23 cellular contexts compared by ENCODE assay signal in genomic region chr7:139876622-139877283, GRCh38. TPM values are rescaled to one million over a fixed set of nuclear protein-coding genes. Genes with fewer than 3 reads are reported as not detected.
DNase-seq lines count a peak whose midpoint lies in the region; ATAC-seq and TF ChIP-seq lines count a peak whose summit lies in the region.
"Had no signal": no experiment of that assay in that cellular context is flagged by ENCODE, and none has a peak within 500 bp of the region (broad histone marks: within the 10 kb centered on the region; RNA-seq: fewer than 3 reads in every experiment).

No MANE protein-coding gene starts in this region.

- peaks cover 5% of the 10 kb centered on the region for H3K27me3 Mint-ChIP-seq in activated CD8-positive, alpha-beta memory T cell treated with anti-CD3 and anti-CD28 coated beads, Interleukin-2, amount 10 ng/mL, durations not matched to agents 7 days and 5 days
- H3K27me3 Mint-ChIP-seq: T-helper 17 cell had no signal

- no peak for ATAC-seq in activated CD8-positive, alpha-beta memory T cell treated with anti-CD3 and anti-CD28 coated beads, Interleukin-2, amount 10 ng/mL, durations not matched to agents 7 days and 5 days
- ATAC-seq in SK-N-SH treated with all-trans-retinoic acid at 6 μM for 48 hours (peak; percentile 43; the same call in 2 of the 3 replicates), GM21423 (IDR thresholded peaks at IDR 0.05; ENCODE audit: unreplicated experiment) (no peak), HG03457 (IDR thresholded peaks at IDR 0.05; ENCODE audit: unreplicated experiment) (no peak), GM19395 (IDR thresholded peaks at IDR 0.05; ENCODE audit: unreplicated experiment) (no peak)
- ATAC-seq: esophagus mucosa; stimulated activated naive CD8-positive, alpha-beta T cell treated with anti-CD3 and anti-CD28 coated beads, Interleukin-15, Interleukin-2, amounts not matched to agents 100 U/mL and 50 U/mL, for 24 hours; T-helper 17 cell had no signal

- peaks cover 2% of the 10 kb centered on the region for H3K36me3 Mint-ChIP-seq in activated CD8-positive, alpha-beta memory T cell treated with anti-CD3 and anti-CD28 coated beads, Interleukin-2, amount 10 ng/mL, durations not matched to agents 7 days and 5 days

- peak; percentile 19 for DNase-seq in activated CD8-positive, alpha-beta memory T cell treated with anti-CD3 and anti-CD28 coated beads, Interleukin-2, amount 10 ng/mL, durations not matched to agents 7 days and 5 days
- no peak for DNase-seq in activated CD8-positive, alpha-beta memory T cell treated with anti-CD3 and anti-CD28 coated beads, Interleukin-2, amount 50 U/mL, for 4 hours
- DNase-seq in kidney tubule cell (ENCODE audit: low spot score) (peak; percentile 61), HPDE6-E6E7 (ENCODE audit: extremely low spot score) (no peak)
- DNase-seq: activated CD4-positive, alpha-beta T cell treated with anti-CD3 and anti-CD28 coated beads, Interleukin-2, amount 50 U/mL, for 4 hours; activated CD8-positive, alpha-beta memory T cell treated with anti-CD3 and anti-CD28 coated beads, Interleukin-2, amount 50 U/mL, for 48 hours; activated naive CD4-positive, alpha-beta T cell treated with Interleukin-2 at 50 U/mL for 16 hours; CD4-positive, alpha-beta memory T cell; H9; mammary epithelial cell; NCI-H1105; NCI-H187 treated with DMSO at 0.1 percent for 48 hours; NCI-H510A treated with DMSO at 0.1 percent for 48 hours; stimulated activated naive CD8-positive, alpha-beta T cell treated with anti-CD3 and anti-CD28 coated beads, Interleukin-15, Interleukin-2, amounts not matched to agents 100 U/mL and 50 U/mL, for 24 hours; T-helper 17 cell had no signal

- peaks cover 4% of the 10 kb centered on the region for H3K4me1 Mint-ChIP-seq in activated CD8-positive, alpha-beta memory T cell treated with anti-CD3 and anti-CD28 coated beads, Interleukin-2, amount 10 ng/mL, durations not matched to agents 7 days and 5 days
- H3K4me1 Mint-ChIP-seq: CD4-positive, alpha-beta memory T cell; central memory CD8-positive, alpha-beta T cell; neural crest cell had no signal

- CTCF ChIA-PET in activated CD8-positive, alpha-beta memory T cell treated with anti-CD3 and anti-CD28 coated beads, Interleukin-2, amount 10 ng/mL, durations not matched to agents 7 days and 5 days (lab: Charles Lee): no interaction called here

- no peak overlapping the region for H3K27ac Mint-ChIP-seq in activated CD8-positive, alpha-beta memory T cell treated with anti-CD3 and anti-CD28 coated beads, Interleukin-2, amount 10 ng/mL, durations not matched to agents 7 days and 5 days
- H3K27ac Mint-ChIP-seq: activated T-helper 1 cell treated with anti-CD3 and anti-CD28 coated beads, Interleukin-12 subunit alpha, Interleukin-12 subunit beta, Interleukin-2, Interleukin-4 antibody, amounts not matched to agents 30 ng/mL and 10 ng/mL and 1 ng/mL, durations not matched to agents 14 hours and 24 hours and 36 hours; CD4-positive, alpha-beta memory T cell; H9; T-helper 17 cell had no signal

- no peak overlapping the region for H3K4me3 Mint-ChIP-seq in activated CD8-positive, alpha-beta memory T cell treated with anti-CD3 and anti-CD28 coated beads, Interleukin-2, amount 10 ng/mL, durations not matched to agents 7 days and 5 days
- H3K4me3 Mint-ChIP-seq: activated T-helper 1 cell treated with anti-CD3 and anti-CD28 coated beads, Interleukin-12 subunit alpha, Interleukin-12 subunit beta, Interleukin-2, Interleukin-4 antibody, amounts not matched to agents 30 ng/mL and 10 ng/mL and 1 ng/mL, durations not matched to agents 14 hours and 24 hours and 36 hours; CD4-positive, alpha-beta memory T cell; central memory CD8-positive, alpha-beta T cell; H9; neural crest cell; T-helper 17 cell had no signal

- no peaks in the 10 kb centered on the region for H3K9me3 Mint-ChIP-seq in activated CD8-positive, alpha-beta memory T cell treated with anti-CD3 and anti-CD28 coated beads, Interleukin-2, amount 10 ng/mL, durations not matched to agents 7 days and 5 days (ENCODE audit: low read depth)
- H3K9me3 Mint-ChIP-seq: activated T-helper 1 cell treated with anti-CD3 and anti-CD28 coated beads, Interleukin-12 subunit alpha, Interleukin-12 subunit beta, Interleukin-2, Interleukin-4 antibody, amounts not matched to agents 30 ng/mL and 10 ng/mL and 1 ng/mL, durations not matched to agents 14 hours and 24 hours and 36 hours; central memory CD8-positive, alpha-beta T cell; H9; neural crest cell had no signal

TF ChIP-seq in SK-N-SH treated with all-trans-retinoic acid at 6 μM for 48 hours, 23 proteins besides CTCF, POLR2A, EP300 and RAD21 (continues in another document):
- TF ChIP-seq SNAI2 (CRISPR knock-in tag; IDR thresholded peaks at IDR 0.05): no peak
- no peak for TF ChIP-seq ZNF565 (CRISPR knock-in tag; conservative IDR thresholded peaks at IDR 0.05; ENCODE audit: low read depth)
- TF ChIP-seq BACH2 (CRISPR knock-in tag; IDR thresholded peaks at IDR 0.05; ENCODE audit: borderline replicate concordance): no peak
- no peak for TF ChIP-seq CREB5 (CRISPR knock-in tag; IDR thresholded peaks at IDR 0.05; ENCODE audit: low read depth)
- no peak for TF ChIP-seq TOX (CRISPR knock-in tag; IDR thresholded peaks at IDR 0.05; ENCODE audit: borderline replicate concordance)
- no peak for TF ChIP-seq ZNF70 (CRISPR knock-in tag; IDR thresholded peaks at IDR 0.05)
- TF ChIP-seq POU6F1 (CRISPR knock-in tag; IDR thresholded peaks at IDR 0.05; ENCODE audit: borderline replicate concordance, low read depth): no peak
- no peak for TF ChIP-seq ZFP30 (CRISPR knock-in tag; IDR thresholded peaks at IDR 0.05)
- TF ChIP-seq ZFP3 (CRISPR knock-in tag; IDR thresholded peaks at IDR 0.05): no peak
- TF ChIP-seq ESRRG (CRISPR knock-in tag; IDR thresholded peaks at IDR 0.05): no peak
- TF ChIP-seq TSHZ2 (CRISPR knock-in tag; IDR thresholded peaks at IDR 0.05): no peak
- no peak for TF ChIP-seq PATZ1 (CRISPR knock-in tag; IDR thresholded peaks at IDR 0.05; ENCODE audit: borderline replicate concordance)

RNA-seq across cellular contexts. Expression of gene TBXAS1, which starts 47.7 kb away (rescaled TPM):
- 1 to 10 TPM; 1.7 to 3.9 TPM for total RNA-seq in activated CD8-positive, alpha-beta memory T cell treated with anti-CD3 and anti-CD28 coated beads, Interleukin-2, amount 10 ng/mL, durations not matched to agents 7 days and 5 days

Comparison
In these comparisons a context has a peak if more than half of its experiments do, and no peak if none do; other contexts are left out.
1. DNase-seq: peak in activated CD8-positive, alpha-beta memory T cell treated with anti-CD3 and anti-CD28 coated beads, Interleukin-2, amount 10 ng/mL, durations not matched to agents 7 days and 5 days (single experiment) and kidney tubule cell (single experiment); none in activated CD8-positive, alpha-beta memory T cell treated with anti-CD3 and anti-CD28 coated beads, Interleukin-2, amount 50 U/mL, for 4 hours (single experiment) and HPDE6-E6E7 (single experiment).